ENCODE assay signal across 33 cellular contexts in genomic region chr3:139332092-139332491, GRCh38.
"Had no signal": no experiment of that assay in that cellular context is flagged by ENCODE, and none has a peak within 500 bp of the region (broad histone marks: within the 10 kb centered on the region; RNA-seq: fewer than 3 reads in every experiment).

No MANE protein-coding gene starts in this region.

- H3K4me2 ChIP-seq: smooth muscle cell had no signal

- H3K9me3 Mint-ChIP-seq: naive thymus-derived CD8-positive, alpha-beta T cell; natural killer cell treated with Interleukin-12 subunit alpha and Interleukin-12 subunit beta and Interleukin-15 and Interleukin-18, amount 100 ng/mL, for 72 hours; nephron progenitor cell; neural crest cell; stimulated activated memory B cell treated with anti-CD40 and anti-IgM and Interleukin-4, amounts not matched to agents 10 μg/mL and 1 μg/mL and 100 μg/mL, for 72 hours; stimulated activated naive CD8-positive, alpha-beta T cell treated with anti-CD3 and anti-CD28 coated beads, Interleukin-15, amount 100 ng/mL, for 72 hours had no signal

- H3K9ac ChIP-seq: parathyroid adenoma had no signal

- ATAC-seq: naive thymus-derived CD8-positive, alpha-beta T cell; natural killer cell treated with Interleukin-12 subunit alpha and Interleukin-12 subunit beta and Interleukin-15 and Interleukin-18, amount 100 ng/mL, for 72 hours; psoas muscle; right cardiac atrium; right lobe of liver; stimulated activated memory B cell treated with anti-CD40 and anti-IgM and Interleukin-4, amounts not matched to agents 10 μg/mL and 1 μg/mL and 100 μg/mL, for 72 hours; stimulated activated naive CD8-positive, alpha-beta T cell treated with anti-CD3 and anti-CD28 coated beads, Interleukin-15, amount 100 ng/mL, for 72 hours; stimulated activated naive CD8-positive, alpha-beta T cell treated with anti-CD3 and anti-CD28 coated beads, Interleukin-15, Interleukin-2, amounts not matched to agents 100 U/mL and 50 U/mL, for 24 hours had no signal

- H2AFZ ChIP-seq: parathyroid adenoma had no signal

- H3K4me3 Mint-ChIP-seq: naive thymus-derived CD8-positive, alpha-beta T cell; natural killer cell treated with Interleukin-12 subunit alpha and Interleukin-12 subunit beta and Interleukin-15 and Interleukin-18, amount 100 ng/mL, for 72 hours; nephron progenitor cell; neural crest cell; stimulated activated memory B cell treated with anti-CD40 and anti-IgM and Interleukin-4, amounts not matched to agents 10 μg/mL and 1 μg/mL and 100 μg/mL, for 72 hours; stimulated activated naive CD8-positive, alpha-beta T cell treated with anti-CD3 and anti-CD28 coated beads, Interleukin-15, amount 100 ng/mL, for 72 hours had no signal

- H3K36me3 Mint-ChIP-seq: naive thymus-derived CD8-positive, alpha-beta T cell; natural killer cell treated with Interleukin-12 subunit alpha and Interleukin-12 subunit beta and Interleukin-15 and Interleukin-18, amount 100 ng/mL, for 72 hours; stimulated activated memory B cell treated with anti-CD40 and anti-IgM and Interleukin-4, amounts not matched to agents 10 μg/mL and 1 μg/mL and 100 μg/mL, for 72 hours had no signal

- H3K36me3 ChIP-seq: neutrophil, ovary, right lobe of liver, sigmoid colon, spleen, suprapubic skin, tibial artery, transverse colon, upper lobe of left lung, vagina had no signal

- H3K79me2 ChIP-seq: parathyroid adenoma had no signal

- H3K27me3 ChIP-seq: ovary, right lobe of liver, testis, upper lobe of left lung, vagina had no signal

- DNase-seq: naive thymus-derived CD8-positive, alpha-beta T cell; nephron progenitor cell; nucleus accumbens; ovary; posterior cingulate gyrus; psoas muscle; right cardiac atrium; right lobe of liver; sigmoid colon; spleen; stimulated activated CD4-positive, alpha-beta T cell treated with anti-CD3 and anti-CD28 coated beads, Interleukin-12 subunit alpha, Interleukin-12 subunit beta, amount 100 ng/mL, for 4 hours; stimulated activated CD4-positive, alpha-beta T cell treated with anti-CD3 and anti-CD28 coated beads, Interleukin-1b, Interleukin-23, amount 100 ng/mL, for 48 hours; stimulated activated CD4-positive, alpha-beta T cell treated with anti-CD3 and anti-CD28 coated beads, Interleukin-4, amount 100 ng/mL, for 1 hour; stimulated activated CD4-positive, alpha-beta T cell treated with anti-CD3 and anti-CD28 coated beads, Interleukin-4, amount 100 ng/mL, for 4 hours; stimulated activated CD8-positive, alpha-beta memory T cell treated with anti-CD3 and anti-CD28 coated beads, Interleukin-4, amount 100 ng/mL, for 48 hours; stimulated activated naive CD4-positive, alpha-beta T cell; stimulated activated naive CD8-positive, alpha-beta T cell treated with anti-CD3 and anti-CD28 coated beads, Interleukin-15, amount 100 ng/mL, for 72 hours; stimulated activated naive CD8-positive, alpha-beta T cell treated with anti-CD3 and anti-CD28 coated beads, Interleukin-15, Interleukin-2, amounts not matched to agents 100 U/mL and 50 U/mL, for 24 hours; substantia nigra; testis; tibial artery; transverse colon; upper lobe of left lung had no signal

- H3K4me1 ChIP-seq: psoas muscle, right lobe of liver had no signal

- H3K4me3 ChIP-seq: ovary, psoas muscle, right lobe of liver, sigmoid colon, skin epidermis, smooth muscle cell, spleen, suprapubic skin, testis, tibial artery, transverse colon, upper lobe of left lung, vagina had no signal

- H3K27ac ChIP-seq: neutrophil, ovary, parathyroid adenoma, psoas muscle, right lobe of liver, sigmoid colon, skin epidermis, spleen, suprapubic skin, testis, tibial artery, transverse colon, upper lobe of left lung, vagina had no signal

- H3K27ac Mint-ChIP-seq: naive thymus-derived CD8-positive, alpha-beta T cell; natural killer cell treated with Interleukin-12 subunit alpha and Interleukin-12 subunit beta and Interleukin-15 and Interleukin-18, amount 100 ng/mL, for 72 hours; nephron progenitor cell; progenitor cell of endocrine pancreas; stimulated activated memory B cell treated with anti-CD40 and anti-IgM and Interleukin-4, amounts not matched to agents 10 μg/mL and 1 μg/mL and 100 μg/mL, for 72 hours; stimulated activated naive CD8-positive, alpha-beta T cell treated with anti-CD3 and anti-CD28 coated beads, Interleukin-15, amount 100 ng/mL, for 72 hours had no signal

- H3K9me3 ChIP-seq: neutrophil, ovary, psoas muscle, right lobe of liver, sigmoid colon, spleen, suprapubic skin, testis, tibial artery, transverse colon, upper lobe of left lung, vagina had no signal
